In genomic region chr17:77127735-77128361, GRCh38 we compare ENCODE assay signal across 8 cellular contexts. TPM values are rescaled to one million over a fixed set of nuclear protein-coding genes. Genes with fewer than 3 reads are reported as not detected.
DNase-seq lines count a peak whose midpoint lies in the region; ATAC-seq, FAIRE-seq and TF ChIP-seq lines count a peak whose summit lies in the region.

No MANE protein-coding gene starts in this region.

- H3K4me3 ChIP-seq in HepG2 (replicated peaks in 1 of 3; ENCODE audit: insufficient read depth in 1 of 3, low read depth in 2 of 3, low read length in 3 of 3) = no peak overlapping the region

- no peak overlapping the region for H3K4me2 ChIP-seq in HepG2 (ENCODE audit: low read depth, low read length)

- no TSS peak for BruUV-seq in HepG2 (replicated peaks; lab: Mats Ljungman, UMichigan)

- H3K79me2 ChIP-seq in HepG2 (ENCODE audit: insufficient read depth, low read length) = no peaks in the 10 kb centered on the region

- H3K4me3 Mint-ChIP-seq in activated naive CD4-positive, alpha-beta T cell treated with anti-CD3 and anti-CD28 coated beads, Interleukin-2, amount 50 U/mL, for 24 hours = peak overlapping the region; percentile 73

- H3K27me3 Mint-ChIP-seq in activated naive CD4-positive, alpha-beta T cell treated with anti-CD3 and anti-CD28 coated beads, Interleukin-2, amount 50 U/mL, for 24 hours = no peaks in the 10 kb centered on the region

- no peak for ATAC-seq in HepG2
- no peak for ATAC-seq in HG03439 (IDR thresholded peaks at IDR 0.05; ENCODE audit: unreplicated experiment)
- ATAC-seq in HG03175 (IDR thresholded peaks at IDR 0.05; ENCODE audit: unreplicated experiment) = no peak
- no peak for ATAC-seq in GM18511 (IDR thresholded peaks at IDR 0.05; ENCODE audit: unreplicated experiment)

- no peaks in the 10 kb centered on the region for H3K36me3 Mint-ChIP-seq in activated naive CD4-positive, alpha-beta T cell treated with anti-CD3 and anti-CD28 coated beads, Interleukin-2, amount 50 U/mL, for 24 hours

- H3K9me3 ChIP-seq in HepG2 (ENCODE audit: low read length) = no peaks in the 10 kb centered on the region

- intact Hi-C loops in HepG2 (cut with micrococcal nuclease; ENCODE audit: unreplicated experiment) = no loop called here

- DNase-seq in RWPE1 (ENCODE audit: low spot score) = no peak
- DNase-seq in HepG2 (ENCODE audit: low spot score) = no peak
- DNase-seq in stimulated activated CD8-positive, alpha-beta memory T cell treated with anti-CD3 and anti-CD28 coated beads, Interleukin-12 subunit alpha, Interleukin-12 subunit beta, amount 100 ng/mL, for 4 hours (ENCODE audit: low read depth) = peak; percentile 50
- DNase-seq in NCI-H345 treated with DMSO at 0.1 percent for 48 hours (lab: John Stamatoyannopoulos, UW; ENCODE audit: unreplicated experiment) = no peak

- no peak for TF ChIP-seq RAD21 in HepG2 (CRISPR knock-in tag; IDR thresholded peaks at IDR 0.05)

- H3K27ac ChIP-seq in RWPE1 (peak overlapping the region; percentile 97), HepG2 (ENCODE audit: extremely low read length, insufficient read depth, low read length) (no peak overlapping the region)

- H3K4me1 ChIP-seq in HepG2 (ENCODE audit: insufficient read depth, low read length) = peaks cover 56% of the 10 kb centered on the region

- H3K27me3 ChIP-seq in HepG2 (ENCODE audit: control insufficient read depth in 1 of 2, insufficient read depth in 2 of 2, low read length in 2 of 2) = no peaks in the 10 kb centered on the region

- peak overlapping the region; percentile 82 for H3K27ac Mint-ChIP-seq in activated naive CD4-positive, alpha-beta T cell treated with anti-CD3 and anti-CD28 coated beads, Interleukin-2, amount 50 U/mL, for 24 hours

- H2AFZ ChIP-seq in HepG2 (ENCODE audit: low read length) = no peak overlapping the region

- WGBS in HepG2 (ENCODE audit: low lambda C conversion rate) = 95% methylated on average over 18 of the region's 18 CpGs

- no peak for FAIRE-seq in HepG2 (lab: Jason Lieb, UNC)

- POLR2A ChIA-PET in RWPE1 (lab: Yijun Ruan, JAX; ENCODE audit: low non-redundant PET) = interaction anchor here (0.6 kb wide), 1 partner anchor 71 kb away, joined by 5 read pairs; no protein-coding TSS in a partner anchor
- POLR2A ChIA-PET in HepG2 (lab: Yijun Ruan, JAX) = interaction anchor here (0.7 kb wide), 1 partner anchor 13 kb away, joined by 3 read pairs; the partner anchor contains the start of gene SEC14L1

- in situ Hi-C loops in HepG2 (cut with HindIII; ENCODE audit: extremely low pct_ligation_motif_present, low pct_unique_long_range_greater_than_20kb) = no loop called here

- TF ChIP-seq EP300 in HepG2 (IDR thresholded peaks at IDR 0.05; ENCODE audit: low read depth in 2 of 2, low read length in 2 of 2) (no peak), HepG2 (CRISPR knock-in tag; IDR thresholded peaks at IDR 0.05; ENCODE audit: borderline replicate concordance) (no peak)

- peaks cover 26% of the 10 kb centered on the region for H3K4me1 Mint-ChIP-seq in activated naive CD4-positive, alpha-beta T cell treated with anti-CD3 and anti-CD28 coated beads, Interleukin-2, amount 50 U/mL, for 24 hours

- H3K9ac ChIP-seq in HepG2 (ENCODE audit: insufficient read depth, low read depth, low read length) = no peak overlapping the region

- CTCF ChIA-PET in RWPE1 (lab: Yijun Ruan, JAX) (no interaction called here), HepG2 (lab: Yijun Ruan, JAX; ENCODE audit: low intra/inter-chr PET ratio, low total read pairs) (no interaction called here)

- no peak for TF ChIP-seq POLR2A in HepG2 (IDR thresholded peaks at IDR 0.05; ENCODE audit: insufficient read depth in 1 of 2, low read depth in 2 of 2, low read length in 2 of 2)

- TF ChIP-seq CTCF in RWPE1 (conservative IDR thresholded peaks at IDR 0.05; ENCODE audit: low read depth) = no peak
- TF ChIP-seq CTCF in HepG2 (CRISPR knock-in tag; IDR thresholded peaks at IDR 0.05) = no peak

- H3K9me3 Mint-ChIP-seq in activated naive CD4-positive, alpha-beta T cell treated with anti-CD3 and anti-CD28 coated beads, Interleukin-2, amount 50 U/mL, for 24 hours = no peaks in the 10 kb centered on the region

- no peaks in the 10 kb centered on the region for H3K36me3 ChIP-seq in HepG2 (replicated peaks in 1 of 2; ENCODE audit: control insufficient read depth in 1 of 2, insufficient read depth in 2 of 2, low read length in 2 of 2)

- H4K20me1 ChIP-seq in HepG2 (ENCODE audit: insufficient read depth, low read length) = no peaks in the 10 kb centered on the region

TF ChIP-seq in HepG2, 621 proteins besides CTCF, POLR2A, EP300 and RAD21:
- TF ChIP-seq CEBPZ (IDR thresholded peaks at IDR 0.05; ENCODE audit: low read length) (no peak), ZSCAN29 (CRISPR knock-in tag; conservative IDR thresholded peaks at IDR 0.05) (no peak), ZNF143 (CRISPR knock-in tag; IDR thresholded peaks at IDR 0.05) (no peak), SALL1 (CRISPR knock-in tag; IDR thresholded peaks at IDR 0.05) (0 out of 2 replicates have a peak, but pooled peaks have one; percentile 13), ATF7 (IDR thresholded peaks at IDR 0.05) (peak; percentile 59), ATF7 (CRISPR knock-in tag; IDR thresholded peaks at IDR 0.05) (no peak)

RNA-seq across cellular contexts. Expression of gene SEC14L1, which starts 12.9 kb away (rescaled TPM):
- total RNA-seq in HepG2 (2016; rRNA removed; fragmentation: Illumina TruSeq; extraction: Trizol) = 43.9 and 62.5 TPM in 2 replicates
- total RNA-seq in HepG2 (2016; cell fraction: cytosol; rRNA removed; fragmentation: Illumina TruSeq; extraction: Trizol; ENCODE audit: low read depth) = 22.8 and 28.1 TPM in 2 replicates
- 51.1 and 57.5 TPM in 2 replicates for total RNA-seq in HepG2 (2016; cell fraction: insoluble cytoplasmic fraction; rRNA removed; fragmentation: Illumina TruSeq; extraction: Trizol)
- total RNA-seq in HepG2 (2016; cell fraction: membrane; rRNA removed; fragmentation: Illumina TruSeq; extraction: Trizol) = 75.8 and 78.7 TPM in 2 replicates
- 34.2 and 41.8 TPM in 2 replicates for total RNA-seq in HepG2 (2016; cell fraction: nucleus; rRNA removed; fragmentation: Illumina TruSeq; extraction: Trizol)
- 26.3 and 27.0 TPM in 2 replicates for polyA plus RNA-seq in HepG2 (2011; rRNA removed)
- 17.3 and 23.1 TPM in 2 replicates for polyA plus RNA-seq in HepG2 (2011; cell fraction: cytosol; rRNA removed)
- 30.8 and 49.2 TPM in 2 replicates for polyA plus RNA-seq in HepG2 (2011; cell fraction: nucleus; rRNA removed)
- 37.6 and 54.7 TPM in 2 replicates for polyA plus RNA-seq in HepG2 (2012)
- polyA plus RNA-seq in HepG2 (2016; cell fraction: cytosol; fragmentation: Illumina TruSeq; extraction: Trizol; ENCODE audit: low read depth) = 30.8 and 38.2 TPM in 2 replicates
- 57.4 and 67.9 TPM in 2 replicates for polyA plus RNA-seq in HepG2 (2016; cell fraction: insoluble cytoplasmic fraction; fragmentation: Illumina TruSeq; extraction: Trizol; ENCODE audit: low read depth)
- polyA plus RNA-seq in HepG2 (2016; cell fraction: membrane; fragmentation: Illumina TruSeq; extraction: Trizol; ENCODE audit: low read depth) = 55.3 and 57.7 TPM in 2 replicates
- 56.1 and 65.2 TPM in 2 replicates for polyA plus RNA-seq in HepG2 (2016; cell fraction: nucleus; fragmentation: Illumina TruSeq; extraction: Trizol; ENCODE audit: insufficient read depth, low read depth)
- polyA minus RNA-seq in HepG2 (2011; rRNA and poly(A)+ RNA removed; ENCODE audit: low replicate concordance) = 16.4 and 49.1 TPM in 2 replicates
- 23.7 and 34.8 TPM in 2 replicates for polyA minus RNA-seq in HepG2 (2011; cell fraction: cytosol; rRNA and poly(A)+ RNA removed)
- 29.4 and 35.6 TPM in 2 replicates for polyA minus RNA-seq in HepG2 (2011; cell fraction: nucleus; rRNA and poly(A)+ RNA removed)
